ENCODE assay signal across 21 cellular contexts in genomic region chr13:98676239-98676638, GRCh38.
"Had no signal": no experiment of that assay in that cellular context is flagged by ENCODE, and none has a peak within 500 bp of the region (broad histone marks: within the 10 kb centered on the region; RNA-seq: fewer than 3 reads in every experiment).

No MANE protein-coding gene starts in this region.

- H3K9me3 Mint-ChIP-seq: activated naive CD8-positive, alpha-beta T cell treated with anti-CD3 and anti-CD28 coated beads, Interleukin-2, amount 10 ng/mL, durations not matched to agents 7 days and 5 days; activated T-helper 17 cell treated with anti-CD3 and anti-CD28 coated beads, Interleukin-2, amount 50 U/mL, for 72 hours; natural killer cell; T-cell had no signal

- FAIRE-seq: endometrium, islet of Langerhans had no signal

- H3K27ac ChIP-seq: hepatocyte, lower lobe of right lung, tibial artery, uterus had no signal

- H3K27ac Mint-ChIP-seq: activated CD4-positive, alpha-beta T cell treated with anti-CD3 and anti-CD28 coated beads for 36 hours; activated naive CD8-positive, alpha-beta T cell treated with anti-CD3 and anti-CD28 coated beads, Interleukin-2, amount 10 ng/mL, durations not matched to agents 7 days and 5 days; natural killer cell; T-cell; WTC11 had no signal

- H3K27me3 Mint-ChIP-seq: activated naive CD8-positive, alpha-beta T cell treated with anti-CD3 and anti-CD28 coated beads, Interleukin-2, amount 10 ng/mL, durations not matched to agents 7 days and 5 days; T-cell had no signal

- DNase-seq: activated CD4-positive, alpha-beta T cell treated with anti-CD3 and anti-CD28 coated beads for 36 hours; activated CD4-positive, alpha-beta T cell treated with anti-CD3 and anti-CD28 coated beads, Interleukin-2, amount 50 U/mL, for 48 hours; activated naive CD4-positive, alpha-beta T cell; activated naive CD8-positive, alpha-beta T cell treated with anti-CD3 and anti-CD28 coated beads, Interleukin-2, amount 10 ng/mL, durations not matched to agents 7 days and 5 days; cortex of kidney; left colon; lower lobe of right lung; natural killer cell; occipital lobe; posterior cingulate gyrus; retina; stimulated activated CD4-positive, alpha-beta T cell treated with anti-CD3 and anti-CD28 coated beads, Interleukin-2, amount 100 ng/mL, for 24 hours; stimulated activated naive CD4-positive, alpha-beta T cell treated with Interleukin-2 at 50 U/mL for 16 hours; T-cell; tibial artery; uterus had no signal

- H3K36me3 Mint-ChIP-seq: activated naive CD8-positive, alpha-beta T cell treated with anti-CD3 and anti-CD28 coated beads, Interleukin-2, amount 10 ng/mL, durations not matched to agents 7 days and 5 days; natural killer cell; T-cell; WTC11 had no signal

- H3K4me1 ChIP-seq: uterus had no signal

- H3K9me3 ChIP-seq: lower lobe of right lung, tibial artery, uterus had no signal

- H3K4me1 Mint-ChIP-seq: activated CD4-positive, alpha-beta T cell treated with anti-CD3 and anti-CD28 coated beads for 36 hours; activated T-helper 17 cell treated with anti-CD3 and anti-CD28 coated beads, Interleukin-2, amount 50 U/mL, for 72 hours had no signal

- H3K4me2 ChIP-seq: hepatocyte had no signal

- H3K36me3 ChIP-seq: lower lobe of right lung, tibial artery, uterus had no signal

- H3K4me3 Mint-ChIP-seq: activated CD4-positive, alpha-beta T cell treated with anti-CD3 and anti-CD28 coated beads for 36 hours; activated naive CD8-positive, alpha-beta T cell treated with anti-CD3 and anti-CD28 coated beads, Interleukin-2, amount 10 ng/mL, durations not matched to agents 7 days and 5 days; activated T-helper 17 cell treated with anti-CD3 and anti-CD28 coated beads, Interleukin-2, amount 50 U/mL, for 72 hours; natural killer cell; T-cell; WTC11 had no signal

- H3K4me3 ChIP-seq: hepatocyte, lower lobe of right lung, tibial artery, uterus had no signal

- H3K79me2 ChIP-seq: hepatocyte had no signal

- H2AFZ ChIP-seq: hepatocyte had no signal

- H3K27me3 ChIP-seq: hepatocyte, tibial artery, uterus had no signal
